18 cellular contexts compared by ENCODE assay signal in the genomic region with DNA sequence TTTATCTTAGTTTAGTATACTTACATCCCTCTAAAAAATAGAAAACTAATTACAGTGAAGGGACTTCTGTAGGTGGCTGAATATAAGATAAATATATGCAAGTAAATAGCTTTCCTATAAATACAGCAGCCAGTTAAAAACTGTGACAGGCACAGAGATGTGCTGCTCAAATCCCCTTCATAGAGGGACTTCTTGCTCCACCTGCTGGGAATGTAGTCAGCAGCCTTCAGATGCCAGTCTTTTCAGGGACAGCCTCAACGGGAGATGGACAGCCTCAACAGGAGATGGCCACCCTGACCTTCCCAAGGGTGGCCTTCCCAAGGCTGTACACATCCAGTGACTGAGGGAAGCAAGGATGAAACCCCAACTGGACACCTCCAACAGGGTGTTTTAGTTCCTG. TPM values are rescaled to one million over a fixed set of nuclear protein-coding genes. Genes with fewer than 3 reads are reported as not detected.
A peak's percentile ranks its signal among the peaks of the same experiment; 100 is the strongest.
DNase-seq lines count a peak whose midpoint lies in the region; ATAC-seq and TF ChIP-seq lines count a peak whose summit lies in the region.
"Had no signal": no experiment of that assay in that cellular context is flagged by ENCODE, and none has a peak within 500 bp of the region (broad histone marks: within the 10 kb centered on the region; RNA-seq: fewer than 3 reads in every experiment).

No MANE protein-coding gene starts in this region.

- no peak for ATAC-seq in stimulated activated memory B cell treated with anti-CD40 and anti-IgM and Interleukin-4, amounts not matched to agents 10 μg/mL and 1 μg/mL and 100 μg/mL, for 72 hours
- no peak for ATAC-seq in GM18498 (IDR thresholded peaks at IDR 0.05; ENCODE audit: unreplicated experiment)
- ATAC-seq: left lobe of liver, SK-N-SH treated with all-trans-retinoic acid at 6 μM for 48 hours had no signal

- TF ChIP-seq CTCF in fibroblast of the aortic adventitia (IDR thresholded peaks at IDR 0.05; ENCODE audit: insufficient read depth, low read length): peak; percentile 9
- peak in 3 of 7 experiments; percentile 19 to 48 (median 23) for TF ChIP-seq CTCF in stomach (IDR thresholded peaks at IDR 0.05)

- TF ChIP-seq POLR2A in stomach (IDR thresholded peaks at IDR 0.05): no peak

- H3K27me3 Mint-ChIP-seq in stimulated activated memory B cell treated with anti-CD40 and anti-IgM and Interleukin-4, amounts not matched to agents 10 μg/mL and 1 μg/mL and 100 μg/mL, for 72 hours: peaks cover 55% of the 10 kb centered on the region

- H3K9me3 ChIP-seq in stomach: peaks cover 0 to 5% (median 0%) of the 10 kb centered on the region in 4 donors

- TF ChIP-seq EP300 in stomach (IDR thresholded peaks at IDR 0.05): no peak

- peaks cover 0 to 22% (median 0%) of the 10 kb centered on the region in 3 donors for H3K27me3 ChIP-seq in stomach

- no peaks in the 10 kb centered on the region for H3K36me3 ChIP-seq in stomach

- WGBS in stomach, 5 donors: 12 to 44% (median 27%) methylated on average over 1 of the region's 1 CpG

- no peak overlapping the region for H3K4me3 Mint-ChIP-seq in stimulated activated memory B cell treated with anti-CD40 and anti-IgM and Interleukin-4, amounts not matched to agents 10 μg/mL and 1 μg/mL and 100 μg/mL, for 72 hours

- no peak overlapping the region for H3K27ac ChIP-seq in stomach

- no peaks in the 10 kb centered on the region for H3K4me1 Mint-ChIP-seq in stimulated activated memory B cell treated with anti-CD40 and anti-IgM and Interleukin-4, amounts not matched to agents 10 μg/mL and 1 μg/mL and 100 μg/mL, for 72 hours

- no peak overlapping the region for H3K4me3 ChIP-seq in fibroblast of the aortic adventitia (ENCODE audit: low read depth, low read length)
- H3K4me3 ChIP-seq in stomach: no peak overlapping the region

- peaks cover 11% of the 10 kb centered on the region for H3K9me3 Mint-ChIP-seq in stimulated activated memory B cell treated with anti-CD40 and anti-IgM and Interleukin-4, amounts not matched to agents 10 μg/mL and 1 μg/mL and 100 μg/mL, for 72 hours

- no peak overlapping the region for H3K27ac Mint-ChIP-seq in stimulated activated memory B cell treated with anti-CD40 and anti-IgM and Interleukin-4, amounts not matched to agents 10 μg/mL and 1 μg/mL and 100 μg/mL, for 72 hours

- no peaks in the 10 kb centered on the region for H3K36me3 Mint-ChIP-seq in stimulated activated memory B cell treated with anti-CD40 and anti-IgM and Interleukin-4, amounts not matched to agents 10 μg/mL and 1 μg/mL and 100 μg/mL, for 72 hours

- intact Hi-C loops in stomach (cut with DNase I; ENCODE audit: low total_unique reads): no loop called here

- H3K4me1 ChIP-seq in stomach: no peaks in the 10 kb centered on the region

- DNase-seq in SIG-M5 treated with dmso at 0.1 percent for 504 hours (lab: John Stamatoyannopoulos, UW; ENCODE audit: unreplicated experiment) (peak; percentile 12), SIG-M5 (lab: John Stamatoyannopoulos, UW) (no peak), RKO (ENCODE audit: low spot score) (peak; percentile 5), fibroblast of the aortic adventitia (ENCODE audit: low read depth) (peak; percentile 10), stomach (peak; percentile 38), NCI-H226 (no peak)
- DNase-seq: caudate nucleus; GDM1; KG1; NCI-H446 treated with DMSO at 0.1 percent for 48 hours; stimulated activated CD4-positive, alpha-beta T cell treated with anti-CD3 and anti-CD28 coated beads, Interleukin-4, amount 100 ng/mL, for 24 hours had no signal

RNA-seq across cellular contexts. Expression of gene PRR23E, which starts 15.7 kb away (rescaled TPM):
- total RNA-seq in fibroblast of the aortic adventitia (ENCODE audit: low replicate concordance): not detected in 2 replicates
- not detected for total RNA-seq in stomach
- polyA plus RNA-seq in stomach: not detected
- total RNA-seq: frontal cortex, left lobe of liver, posterior vena cava had no signal
- polyA plus RNA-seq: AG04450 had no signal

Comparison
In these comparisons a context has a peak if more than half of its experiments do, and no peak if none do; other contexts are left out.
1. DNase-seq: peak in SIG-M5 treated with dmso at 0.1 percent for 504 hours (single experiment), RKO (single experiment), fibroblast of the aortic adventitia (single experiment) and stomach (single experiment); none in SIG-M5 (single experiment) and NCI-H226 (single experiment).